Comparison of ENCODE assay signal across 2 cellular contexts in genomic region chr1:6666696-6667095, GRCh38.
TF ChIP-seq lines count a peak whose summit lies in the region.

No MANE protein-coding gene starts in this region.

TF ChIP-seq in IMR-90, 13 proteins besides CTCF, POLR2A, EP300 and RAD21:
- TF ChIP-seq RCOR1 (IDR thresholded peaks at IDR 0.05; ENCODE audit: insufficient replicate concordance, low read length) (no peak), BHLHE40 (IDR thresholded peaks at IDR 0.05; ENCODE audit: low read depth, low read length) (no peak), SMC3 (IDR thresholded peaks at IDR 0.05; ENCODE audit: low read depth, low read length) (no peak), CEBPB (IDR thresholded peaks at IDR 0.05; ENCODE audit: low read depth, low read length) (no peak), NFE2L2 (IDR thresholded peaks at IDR 0.05; ENCODE audit: low read depth, low read length) (no peak), CHD1 (IDR thresholded peaks at IDR 0.05; ENCODE audit: low read depth, low read length) (no peak), MAZ (IDR thresholded peaks at IDR 0.05; ENCODE audit: borderline replicate concordance, low read depth, low read length) (no peak)

TF ChIP-seq in K562, 482 proteins besides CTCF, POLR2A, EP300 and RAD21 (continues in another document):
- TF ChIP-seq, protein P1, sequence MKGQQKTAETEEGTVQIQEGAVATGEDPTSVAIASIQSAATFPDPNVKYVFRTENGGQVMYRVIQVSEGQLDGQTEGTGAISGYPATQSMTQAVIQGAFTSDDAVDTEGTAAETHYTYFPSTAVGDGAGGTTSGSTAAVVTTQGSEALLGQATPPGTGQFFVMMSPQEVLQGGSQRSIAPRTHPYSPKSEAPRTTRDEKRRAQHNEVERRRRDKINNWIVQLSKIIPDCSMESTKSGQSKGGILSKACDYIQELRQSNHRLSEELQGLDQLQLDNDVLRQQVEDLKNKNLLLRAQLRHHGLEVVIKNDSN (CRISPR knock-in tag; IDR thresholded peaks at IDR 0.05), result no peak
- TF ChIP-seq ZNF707 (CRISPR knock-in tag; conservative IDR thresholded peaks at IDR 0.05) (no peak), KDM5B (IDR thresholded peaks at IDR 0.05; ENCODE audit: insufficient replicate concordance, low read depth, low read length) (no peak), ZBTB7A (IDR thresholded peaks at IDR 0.05; ENCODE audit: borderline replicate concordance, control insufficient read depth, low read depth, low read length) (no peak), ZNF740 (CRISPR knock-in tag; IDR thresholded peaks at IDR 0.05) (no peak), ZNF740 (tag; IDR thresholded peaks at IDR 0.05) (no peak), ZNF395 (CRISPR knock-in tag; IDR thresholded peaks at IDR 0.05) (no peak), TFAM (CRISPR knock-in tag; conservative IDR thresholded peaks at IDR 0.05) (no peak), RAD51 (IDR thresholded peaks at IDR 0.05; ENCODE audit: borderline replicate concordance, low read depth) (no peak), ZNF449 (CRISPR knock-in tag; IDR thresholded peaks at IDR 0.05) (no peak), PHF20 (IDR thresholded peaks at IDR 0.05; ENCODE audit: partially characterized antibody) (no peak), GTF2F1 (IDR thresholded peaks at IDR 0.05; ENCODE audit: low read depth, low read length) (no peak), POLR2AphosphoS5 (IDR thresholded peaks at IDR 0.05; ENCODE audit: control insufficient read depth, insufficient read depth, low read depth, low read length) (no peak), DLX4 (CRISPR knock-in tag; IDR thresholded peaks at IDR 0.05) (no peak), NR2C1 (IDR thresholded peaks at IDR 0.05) (no peak), NR2C1 (tag; IDR thresholded peaks at IDR 0.05) (no peak), ZNF274 (IDR thresholded peaks at IDR 0.05; ENCODE audit: borderline replicate concordance, low read depth, low read length) (no peak), NCOR1 (IDR thresholded peaks at IDR 0.05) (peak; percentile 68), GTF2A2 (tag; IDR thresholded peaks at IDR 0.05) (no peak), SRSF9 (IDR thresholded peaks at IDR 0.05; ENCODE audit: borderline replicate concordance, low read depth, low read length) (no peak), ZBTB43 (CRISPR knock-in tag; IDR thresholded peaks at IDR 0.05) (no peak), HSF4 (CRISPR knock-in tag; IDR thresholded peaks at IDR 0.05; ENCODE audit: borderline replicate concordance) (no peak), CCAR2 (IDR thresholded peaks at IDR 0.05; ENCODE audit: low read depth, low read length) (no peak), FUS (optimal IDR thresholded peaks at IDR 0.05; ENCODE audit: low read depth, low read length) (no peak), FOXM1 (IDR thresholded peaks at IDR 0.05; ENCODE audit: low read depth) (no peak), FOXM1 (CRISPR knock-in tag; IDR thresholded peaks at IDR 0.05; ENCODE audit: low read depth) (no peak), MECOM (CRISPR knock-in tag; IDR thresholded peaks at IDR 0.05) (no peak), EHMT2 (IDR thresholded peaks at IDR 0.05) (no peak), SREBF2 (CRISPR knock-in tag; IDR thresholded peaks at IDR 0.05) (no peak), CBFA2T2 (conservative IDR thresholded peaks at IDR 0.05) (peak; percentile 62), ZNF586 (CRISPR knock-in tag; conservative IDR thresholded peaks at IDR 0.05) (no peak), HNRNPH1 (optimal IDR thresholded peaks at IDR 0.05; ENCODE audit: low read depth, low read length) (no peak), ZNF830 (CRISPR knock-in tag; IDR thresholded peaks at IDR 0.05) (no peak), RNF2 (IDR thresholded peaks at IDR 0.05) (no peak), NR1H2 (CRISPR knock-in tag; IDR thresholded peaks at IDR 0.05) (no peak), CHD1 (IDR thresholded peaks at IDR 0.05; ENCODE audit: low read length) (no peak), YBX1 (IDR thresholded peaks at IDR 0.05) (no peak), MXI1 (IDR thresholded peaks at IDR 0.05; ENCODE audit: low read depth, low read length) (no peak), ZNF592 (IDR thresholded peaks at IDR 0.05) (0 out of 2 replicates have a peak, but pooled peaks have one; percentile 34), SIX5 (IDR thresholded peaks at IDR 0.05; ENCODE audit: borderline replicate concordance in 1 of 2, insufficient read depth in 1 of 2, low read depth in 1 of 2, low read length in 2 of 2) (no peak), TSHZ1 (CRISPR knock-in tag; IDR thresholded peaks at IDR 0.05) (no peak), NR2F6 (CRISPR knock-in tag; IDR thresholded peaks at IDR 0.05) (no peak), DPF2 (IDR thresholded peaks at IDR 0.05) (peak; percentile 34; the same call in 1 of the 2 replicates), SAFB (IDR thresholded peaks at IDR 0.05; ENCODE audit: borderline replicate concordance, low read depth, low read length) (no peak), CBFA2T3 (IDR thresholded peaks at IDR 0.05) (peak; percentile 76), CXXC5 (CRISPR knock-in tag; IDR thresholded peaks at IDR 0.05) (peak; percentile 26; the same call in 1 of the 2 replicates), ZNF551 (CRISPR knock-in tag; IDR thresholded peaks at IDR 0.05) (no peak), MAX (CRISPR knock-in tag; IDR thresholded peaks at IDR 0.05) (no peak), XRCC4 (IDR thresholded peaks at IDR 0.05; ENCODE audit: extremely low read depth, insufficient read depth, insufficient read length) (no peak), MCM2 (IDR thresholded peaks at IDR 0.05; ENCODE audit: low read depth) (no peak), ILF3 (IDR thresholded peaks at IDR 0.05; ENCODE audit: borderline replicate concordance) (no peak), MYNN (IDR thresholded peaks at IDR 0.05) (no peak), MYNN (CRISPR knock-in tag; IDR thresholded peaks at IDR 0.05) (no peak), MAFG (tag; conservative IDR thresholded peaks at IDR 0.05) (no peak), SIRT6 (IDR thresholded peaks at IDR 0.05; ENCODE audit: low read depth, low read length) (no peak), SMARCB1 (IDR thresholded peaks at IDR 0.05; ENCODE audit: insufficient read length, low read depth) (no peak)
- TF ChIP-seq, protein P2, sequence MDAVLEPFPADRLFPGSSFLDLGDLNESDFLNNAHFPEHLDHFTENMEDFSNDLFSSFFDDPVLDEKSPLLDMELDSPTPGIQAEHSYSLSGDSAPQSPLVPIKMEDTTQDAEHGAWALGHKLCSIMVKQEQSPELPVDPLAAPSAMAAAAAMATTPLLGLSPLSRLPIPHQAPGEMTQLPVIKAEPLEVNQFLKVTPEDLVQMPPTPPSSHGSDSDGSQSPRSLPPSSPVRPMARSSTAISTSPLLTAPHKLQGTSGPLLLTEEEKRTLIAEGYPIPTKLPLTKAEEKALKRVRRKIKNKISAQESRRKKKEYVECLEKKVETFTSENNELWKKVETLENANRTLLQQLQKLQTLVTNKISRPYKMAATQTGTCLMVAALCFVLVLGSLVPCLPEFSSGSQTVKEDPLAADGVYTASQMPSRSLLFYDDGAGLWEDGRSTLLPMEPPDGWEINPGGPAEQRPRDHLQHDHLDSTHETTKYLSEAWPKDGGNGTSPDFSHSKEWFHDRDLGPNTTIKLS (IDR thresholded peaks at IDR 0.05; ENCODE audit: borderline replicate concordance, low read depth), result no peak
